Comparison of ENCODE assay signal across 2 cellular contexts in the genomic region with DNA sequence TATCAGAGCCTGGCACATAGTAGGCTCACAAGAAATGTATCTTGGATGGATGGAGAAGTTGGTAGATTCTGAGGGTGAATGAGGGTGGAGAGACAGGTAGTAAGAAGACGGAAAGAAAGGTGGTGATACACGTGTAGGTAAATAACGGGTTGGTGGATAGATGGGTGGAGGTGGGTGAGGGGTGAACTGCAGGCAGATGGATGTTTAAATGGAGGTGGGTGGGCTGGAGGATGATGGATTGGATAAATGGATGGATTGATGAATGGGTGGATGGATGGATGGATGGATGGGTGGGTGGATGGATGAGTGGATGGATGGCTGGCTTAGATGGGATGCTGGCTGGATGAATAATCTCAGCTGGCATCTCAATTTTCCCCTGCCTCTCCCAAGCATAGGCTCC.
A peak's percentile ranks its signal among the peaks of the same experiment; 100 is the strongest.
TF ChIP-seq lines count a peak whose summit lies in the region.

No MANE protein-coding gene starts in this region.

TF ChIP-seq in HepG2, 621 proteins besides CTCF, POLR2A, EP300 and RAD21:
- no peak for TF ChIP-seq RFX1 (IDR thresholded peaks at IDR 0.05)
- TF ChIP-seq ZC3H13 (CRISPR knock-in tag; IDR thresholded peaks at IDR 0.05): no peak
- no peak for TF ChIP-seq KDM2A (CRISPR knock-in tag; IDR thresholded peaks at IDR 0.05; ENCODE audit: borderline replicate concordance, low read depth)
- no peak for TF ChIP-seq ZSCAN9 (CRISPR knock-in tag; IDR thresholded peaks at IDR 0.05; ENCODE audit: borderline replicate concordance)
- no peak for TF ChIP-seq GFI1 (CRISPR knock-in tag; IDR thresholded peaks at IDR 0.05; ENCODE audit: borderline replicate concordance)
- TF ChIP-seq UBTF (CRISPR knock-in tag; IDR thresholded peaks at IDR 0.05): no peak
- TF ChIP-seq NONO (IDR thresholded peaks at IDR 0.05): 0 out of 2 replicates have a peak, but pooled peaks have one; percentile 66
- no peak for TF ChIP-seq NONO (CRISPR knock-in tag; conservative IDR thresholded peaks at IDR 0.05)
- TF ChIP-seq RFX3 (CRISPR knock-in tag; IDR thresholded peaks at IDR 0.05): no peak

TF ChIP-seq in K562, 482 proteins besides CTCF, POLR2A, EP300 and RAD21:
- TF ChIP-seq ZKSCAN1 (IDR thresholded peaks at IDR 0.05; ENCODE audit: low read depth, low read length): peak; percentile 75; the same call in 1 of the 2 replicates
- TF ChIP-seq, protein P1, sequence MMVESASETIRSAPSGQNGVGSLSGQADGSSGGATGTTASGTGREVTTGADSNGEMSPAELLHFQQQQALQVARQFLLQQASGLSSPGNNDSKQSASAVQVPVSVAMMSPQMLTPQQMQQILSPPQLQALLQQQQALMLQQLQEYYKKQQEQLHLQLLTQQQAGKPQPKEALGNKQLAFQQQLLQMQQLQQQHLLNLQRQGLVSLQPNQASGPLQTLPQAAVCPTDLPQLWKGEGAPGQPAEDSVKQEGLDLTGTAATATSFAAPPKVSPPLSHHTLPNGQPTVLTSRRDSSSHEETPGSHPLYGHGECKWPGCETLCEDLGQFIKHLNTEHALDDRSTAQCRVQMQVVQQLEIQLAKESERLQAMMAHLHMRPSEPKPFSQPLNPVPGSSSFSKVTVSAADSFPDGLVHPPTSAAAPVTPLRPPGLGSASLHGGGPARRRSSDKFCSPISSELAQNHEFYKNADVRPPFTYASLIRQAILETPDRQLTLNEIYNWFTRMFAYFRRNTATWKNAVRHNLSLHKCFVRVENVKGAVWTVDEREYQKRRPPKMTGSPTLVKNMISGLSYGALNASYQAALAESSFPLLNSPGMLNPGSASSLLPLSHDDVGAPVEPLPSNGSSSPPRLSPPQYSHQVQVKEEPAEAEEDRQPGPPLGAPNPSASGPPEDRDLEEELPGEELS (CRISPR knock-in tag; IDR thresholded peaks at IDR 0.05; ENCODE audit: borderline replicate concordance): no peak
- TF ChIP-seq STAG1 (CRISPR knock-in tag; IDR thresholded peaks at IDR 0.05; ENCODE audit: borderline replicate concordance): no peak
- TF ChIP-seq NCOR1 (IDR thresholded peaks at IDR 0.05): no peak
